Comparison of ENCODE assay signal across 21 cellular contexts in the genomic region with DNA sequence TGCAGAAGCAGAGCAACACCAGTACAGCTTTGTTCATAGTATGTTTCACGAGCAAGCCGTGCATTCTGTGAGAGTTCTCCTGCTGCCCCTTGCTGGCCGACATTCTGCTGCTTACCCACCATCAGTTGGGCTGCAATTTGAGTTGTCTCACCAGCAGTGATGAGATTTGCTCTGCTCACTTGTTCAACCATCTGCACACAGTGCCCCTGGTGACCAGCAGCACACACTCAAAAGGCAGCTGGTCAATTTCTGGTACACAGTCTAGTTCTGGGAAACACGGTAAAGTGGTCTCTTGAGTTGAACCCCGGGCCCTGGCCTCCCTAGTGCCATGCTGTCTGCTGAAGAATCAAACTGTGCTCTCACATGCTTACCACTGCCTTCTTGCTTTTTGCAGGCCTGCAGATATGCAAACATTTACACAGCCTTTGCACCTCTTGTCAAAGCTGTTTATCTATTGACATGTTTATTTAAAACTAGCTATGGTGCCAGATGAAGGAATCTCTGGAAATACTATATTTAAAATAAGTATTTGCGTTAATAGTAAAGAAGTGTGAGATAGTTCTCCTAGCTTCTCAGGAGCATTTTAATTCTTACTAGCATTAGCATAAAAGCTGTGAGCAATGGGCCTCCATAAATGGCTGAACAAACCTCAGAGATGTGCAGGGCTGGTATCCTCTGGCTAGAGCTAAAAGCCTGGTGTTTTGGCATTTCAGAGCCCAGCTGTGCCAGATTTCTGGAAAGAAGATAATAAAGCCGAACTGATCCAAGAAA.
DNase-seq lines count a peak whose midpoint lies in the region; ATAC-seq, FAIRE-seq and TF ChIP-seq lines count a peak whose summit lies in the region.
"Had no signal": no experiment of that assay in that cellular context is flagged by ENCODE, and none has a peak within 500 bp of the region (broad histone marks: within the 10 kb centered on the region; RNA-seq: fewer than 3 reads in every experiment).

No MANE protein-coding gene starts in this region.

- in situ Hi-C loops in K562 (cut with MboI), result no loop called here
- in situ Hi-C loops in HepG2 (cut with HindIII; ENCODE audit: extremely low pct_ligation_motif_present, low pct_unique_long_range_greater_than_20kb), result loop anchor here (25.0 kb wide), 1 partner anchor 462 kb away; no protein-coding TSS in a partner anchor

- H3K36me3 ChIP-seq in GM23338 (ENCODE audit: insufficient read depth) (no peaks in the 10 kb centered on the region), K562 (ENCODE audit: control insufficient read depth, insufficient read depth, low read length) (no peaks in the 10 kb centered on the region), HepG2 (replicated peaks in 1 of 2; ENCODE audit: control insufficient read depth in 1 of 2, insufficient read depth in 2 of 2, low read length in 2 of 2) (no peaks in the 10 kb centered on the region), ascending aorta (no peaks in the 10 kb centered on the region)
- H3K36me3 ChIP-seq: transverse colon had no signal

- TF ChIP-seq RAD21 in K562 (CRISPR knock-in tag; conservative IDR thresholded peaks at IDR 0.05 in 1 of 2, IDR thresholded peaks at IDR 0.05 in 1 of 2) (no peak), HepG2 (CRISPR knock-in tag; IDR thresholded peaks at IDR 0.05) (no peak)

- H3K27me3 ChIP-seq in GM23338 (ENCODE audit: insufficient read depth), result no peaks in the 10 kb centered on the region
- H3K27me3 ChIP-seq in K562 (ENCODE audit: control insufficient read depth in 2 of 2, insufficient read depth in 2 of 2, low read length in 2 of 2), result peaks cover 0 to 5% of the 10 kb centered on the region in 2 experiments; a peak in 3 of 5 replicates
- no peaks in the 10 kb centered on the region for H3K27me3 ChIP-seq in HepG2 (ENCODE audit: control insufficient read depth in 1 of 2, insufficient read depth in 2 of 2, low read length in 2 of 2)
- no peaks in the 10 kb centered on the region for H3K27me3 ChIP-seq in ascending aorta
- H3K27me3 ChIP-seq: hepatocyte, transverse colon had no signal

- TF ChIP-seq CTCF in GM23338 (conservative IDR thresholded peaks at IDR 0.05; ENCODE audit: low read depth in 2 of 2), result peak in 1 of 2 experiments; percentile 51; a peak in 2 of 4 replicates
- TF ChIP-seq CTCF in K562 (IDR thresholded peaks at IDR 0.05 in 2 of 3, conservative IDR thresholded peaks at IDR 0.05 in 1 of 3; ENCODE audit: insufficient read depth in 2 of 3, low read depth in 1 of 3, low read length in 3 of 3), result no peak
- TF ChIP-seq CTCF in HepG2 (CRISPR knock-in tag; IDR thresholded peaks at IDR 0.05), result peak; percentile 56
- no peak for TF ChIP-seq CTCF in ascending aorta (IDR thresholded peaks at IDR 0.05)

- H4K20me1 ChIP-seq in GM23338 (replicated peaks; ENCODE audit: insufficient read depth) (no peaks in the 10 kb centered on the region), K562 (replicated peaks; ENCODE audit: control insufficient read depth, insufficient read depth, low read length) (no peaks in the 10 kb centered on the region), HepG2 (ENCODE audit: insufficient read depth, low read length) (no peaks in the 10 kb centered on the region)

- FAIRE-seq in K562 (lab: Jason Lieb, UNC), result no peak
- peak; percentile 57 for FAIRE-seq in HepG2 (lab: Jason Lieb, UNC)
- FAIRE-seq: D721Med, keratinocyte had no signal

- DNase-seq in GM23338 (ENCODE audit: low spot score) (no peak), NCI-H146 (lab: John Stamatoyannopoulos, UW) (peak; percentile 92), K562 (ENCODE audit: extremely low read depth in 1 of 4, low spot score in 3 of 4) (no peak), HepG2 (ENCODE audit: low spot score) (no peak), ascending aorta (ENCODE audit: low spot score in 2 of 2) (no peak), NCI-H1092 treated with DMSO at 0.1 percent for 48 hours (lab: John Stamatoyannopoulos, UW) (no peak), T-helper 9 cell (no peak)
- no peak for DNase-seq in stimulated activated effector memory CD8-positive, alpha-beta T cell treated with anti-CD3 and anti-CD28 coated beads, Interleukin-12 subunit alpha, Interleukin-12 subunit beta, amount 100 ng/mL, for 72 hours (ENCODE audit: low spot score in 2 of 2)
- DNase-seq: activated CD4-positive, alpha-beta T cell treated with anti-CD3 and anti-CD28 coated beads, Interleukin-2, amount 50 U/mL, for 4 hours; activated naive CD8-positive, alpha-beta T cell treated with anti-CD3 and anti-CD28 coated beads for 36 hours; activated T-cell treated with anti-CD3 and anti-CD28 coated beads, Interleukin-2, amount 50 U/mL, for 48 hours; effector memory CD4-positive, alpha-beta T cell; H7; mucosa of descending colon; NCI-H2029 treated with DMSO at 0.1 percent for 48 hours; stimulated activated naive B cell treated with anti-CD40 and anti-IgM and Interleukin-4, amounts not matched to agents 10 μg/mL and 1 μg/mL and 100 μg/mL, for 72 hours; transverse colon had no signal

- H3K4me2 ChIP-seq in GM23338 (no peak overlapping the region), K562 (ENCODE audit: insufficient read depth, low read length) (no peak overlapping the region; the same call in 1 of the 2 replicates), HepG2 (ENCODE audit: low read depth, low read length) (peak overlapping the region; percentile 35)
- H3K4me2 ChIP-seq: hepatocyte had no signal

- CTCF ChIA-PET in K562 (lab: Yijun Ruan, JAX; ENCODE audit: low intra/inter-chr PET ratio), result no interaction called here
- CTCF ChIA-PET in HepG2 (lab: Yijun Ruan, JAX; ENCODE audit: low intra/inter-chr PET ratio, low total read pairs), result no interaction called here

- H3K79me2 ChIP-seq in GM23338 (replicated peaks; ENCODE audit: insufficient read depth) (no peaks in the 10 kb centered on the region), K562 (ENCODE audit: control insufficient read depth, insufficient read depth, low read length) (no peaks in the 10 kb centered on the region), HepG2 (ENCODE audit: insufficient read depth, low read length) (no peaks in the 10 kb centered on the region)
- H3K79me2 ChIP-seq: hepatocyte had no signal

- H3K9me3 ChIP-seq in K562 (replicated peaks; ENCODE audit: control insufficient read depth, insufficient read depth, low read depth, low read length), result no peaks in the 10 kb centered on the region
- H3K9me3 ChIP-seq in HepG2 (ENCODE audit: low read length), result no peaks in the 10 kb centered on the region
- H3K9me3 ChIP-seq in ascending aorta, result no peaks in the 10 kb centered on the region
- H3K9me3 ChIP-seq: mucosa of descending colon, transverse colon had no signal

- POLR2A ChIA-PET in K562 (lab: Yijun Ruan, JAX), result interaction anchor here (0.7 kb wide), 1 partner anchor 483 kb away, joined by 4 read pairs; no protein-coding TSS in a partner anchor
- POLR2A ChIA-PET in HepG2 (lab: Yijun Ruan, JAX), result no interaction called here

- TF ChIP-seq EP300 in K562 (IDR thresholded peaks at IDR 0.05; ENCODE audit: low read length) (no peak), HepG2 (IDR thresholded peaks at IDR 0.05; ENCODE audit: low read depth in 2 of 2, low read length in 2 of 2) (no peak), HepG2 (CRISPR knock-in tag; IDR thresholded peaks at IDR 0.05; ENCODE audit: borderline replicate concordance) (no peak)

- WGBS in K562 (ENCODE audit: insufficient coverage, low coverage, missing lambda C conversion rate), result 4% methylated on average over 7 of the region's 7 CpGs
- 5% methylated on average over 7 of the region's 7 CpGs for WGBS in HepG2 (ENCODE audit: low lambda C conversion rate)

- H2AFZ ChIP-seq in GM23338 (no peak overlapping the region), K562 (ENCODE audit: low read depth, low read length) (no peak overlapping the region), HepG2 (ENCODE audit: low read length) (no peak overlapping the region)
- H2AFZ ChIP-seq: hepatocyte had no signal

- H3K4me1 ChIP-seq in GM23338 (ENCODE audit: insufficient read depth), result 0 out of 2 replicates have a peak, but pooled peaks cover 6% of the 10 kb centered on the region
- H3K4me1 ChIP-seq in K562 (replicated peaks in 1 of 2; ENCODE audit: control insufficient read depth in 2 of 2, insufficient read depth in 2 of 2, low read length in 2 of 2), result no peaks in the 10 kb centered on the region; a peak in 1 of 5 replicates
- peaks cover 6% of the 10 kb centered on the region for H3K4me1 ChIP-seq in HepG2 (ENCODE audit: insufficient read depth, low read length)
- H3K4me1 ChIP-seq in ascending aorta, result no peaks in the 10 kb centered on the region
- H3K4me1 ChIP-seq: transverse colon had no signal

- H3K4me3 ChIP-seq in GM23338 (no peak overlapping the region), K562 (no peak overlapping the region), HepG2 (replicated peaks in 1 of 3; ENCODE audit: insufficient read depth in 1 of 3, low read depth in 2 of 3, low read length in 3 of 3) (no peak overlapping the region), ascending aorta (no peak overlapping the region)
- H3K4me3 ChIP-seq: hepatocyte, mucosa of descending colon, transverse colon had no signal

- no peak overlapping the region for H3K4me3 Mint-ChIP-seq in GM23338
- H3K4me3 Mint-ChIP-seq in stimulated activated effector memory CD8-positive, alpha-beta T cell treated with anti-CD3 and anti-CD28 coated beads, Interleukin-12 subunit alpha, Interleukin-12 subunit beta, amount 100 ng/mL, for 72 hours, result no peak overlapping the region
- H3K4me3 Mint-ChIP-seq: activated naive CD8-positive, alpha-beta T cell treated with anti-CD3 and anti-CD28 coated beads for 36 hours; B cell; stimulated activated naive B cell treated with anti-CD40 and anti-IgM and Interleukin-4, amounts not matched to agents 10 μg/mL and 1 μg/mL and 100 μg/mL, for 72 hours had no signal

- H3K27ac ChIP-seq in GM23338 (ENCODE audit: low read depth) (no peak overlapping the region), K562 (ENCODE audit: extremely low read depth, low read depth, low read length) (no peak overlapping the region), HepG2 (ENCODE audit: extremely low read length, insufficient read depth, low read length) (no peak overlapping the region), ascending aorta (no peak overlapping the region)
- H3K27ac ChIP-seq: hepatocyte, transverse colon had no signal

- peaks cover 6% of the 10 kb centered on the region for H3K4me1 Mint-ChIP-seq in GM23338
- no peaks in the 10 kb centered on the region for H3K4me1 Mint-ChIP-seq in stimulated activated effector memory CD8-positive, alpha-beta T cell treated with anti-CD3 and anti-CD28 coated beads, Interleukin-12 subunit alpha, Interleukin-12 subunit beta, amount 100 ng/mL, for 72 hours
- H3K4me1 Mint-ChIP-seq: B cell; stimulated activated naive B cell treated with anti-CD40 and anti-IgM and Interleukin-4, amounts not matched to agents 10 μg/mL and 1 μg/mL and 100 μg/mL, for 72 hours had no signal

- no peaks in the 10 kb centered on the region for H3K9me1 ChIP-seq in K562 (ENCODE audit: control insufficient read depth, insufficient read depth, low read length)

- H3K27ac Mint-ChIP-seq in GM23338, result no peak overlapping the region; the same call in 1 of the 2 replicates
- no peak overlapping the region for H3K27ac Mint-ChIP-seq in stimulated activated effector memory CD8-positive, alpha-beta T cell treated with anti-CD3 and anti-CD28 coated beads, Interleukin-12 subunit alpha, Interleukin-12 subunit beta, amount 100 ng/mL, for 72 hours
- H3K27ac Mint-ChIP-seq: activated naive CD8-positive, alpha-beta T cell treated with anti-CD3 and anti-CD28 coated beads for 36 hours; B cell; stimulated activated naive B cell treated with anti-CD40 and anti-IgM and Interleukin-4, amounts not matched to agents 10 μg/mL and 1 μg/mL and 100 μg/mL, for 72 hours had no signal

- peak; percentile 31; the same call in 1 of the 3 replicates for ATAC-seq in GM23338
- peak; percentile 54 for ATAC-seq in K562
- peak; percentile 95 for ATAC-seq in HepG2
- ATAC-seq in stimulated activated effector memory CD8-positive, alpha-beta T cell treated with anti-CD3 and anti-CD28 coated beads, Interleukin-12 subunit alpha, Interleukin-12 subunit beta, amount 100 ng/mL, for 72 hours, result no peak
- ATAC-seq: mucosa of descending colon; stimulated activated naive B cell treated with anti-CD40 and anti-IgM and Interleukin-4, amounts not matched to agents 10 μg/mL and 1 μg/mL and 100 μg/mL, for 72 hours had no signal

- no peaks in the 10 kb centered on the region for H3K36me3 Mint-ChIP-seq in GM23338 (ENCODE audit: low read depth)
- no peaks in the 10 kb centered on the region for H3K36me3 Mint-ChIP-seq in stimulated activated effector memory CD8-positive, alpha-beta T cell treated with anti-CD3 and anti-CD28 coated beads, Interleukin-12 subunit alpha, Interleukin-12 subunit beta, amount 100 ng/mL, for 72 hours
- H3K36me3 Mint-ChIP-seq: activated naive CD8-positive, alpha-beta T cell treated with anti-CD3 and anti-CD28 coated beads for 36 hours; stimulated activated naive B cell treated with anti-CD40 and anti-IgM and Interleukin-4, amounts not matched to agents 10 μg/mL and 1 μg/mL and 100 μg/mL, for 72 hours had no signal

- no peaks in the 10 kb centered on the region for H3K9me2 ChIP-seq in GM23338 (ENCODE audit: insufficient read depth)

- H3K9ac ChIP-seq in K562 (ENCODE audit: insufficient read depth in 1 of 2, low read depth in 2 of 2, low read length in 2 of 2) (no peak overlapping the region; a peak in 1 of 4 replicates), HepG2 (ENCODE audit: insufficient read depth, low read depth, low read length) (no peak overlapping the region)

- H3K27me3 Mint-ChIP-seq in GM23338 (ENCODE audit: insufficient read depth, low read depth, poor library complexity), result no peaks in the 10 kb centered on the region
- H3K27me3 Mint-ChIP-seq: activated naive CD8-positive, alpha-beta T cell treated with anti-CD3 and anti-CD28 coated beads for 36 hours had no signal

- H3F3A ChIP-seq in GM23338 (replicated peaks; ENCODE audit: low read depth), result no peaks in the 10 kb centered on the region

- intact Hi-C loops in K562 (cut with micrococcal nuclease), result no loop called here
- intact Hi-C loops in HepG2 (cut with micrococcal nuclease; ENCODE audit: unreplicated experiment), result no loop called here
- intact Hi-C loops in ascending aorta (cut with DNase I), result no loop called here

- BruUV-seq in K562 (replicated peaks; lab: Mats Ljungman, UMichigan) (no TSS peak), HepG2 (replicated peaks; lab: Mats Ljungman, UMichigan) (no TSS peak)

- H3K9me3 Mint-ChIP-seq in GM23338, result no peaks in the 10 kb centered on the region
- H3K9me3 Mint-ChIP-seq in stimulated activated effector memory CD8-positive, alpha-beta T cell treated with anti-CD3 and anti-CD28 coated beads, Interleukin-12 subunit alpha, Interleukin-12 subunit beta, amount 100 ng/mL, for 72 hours, result no peaks in the 10 kb centered on the region
- H3K9me3 Mint-ChIP-seq: activated naive CD8-positive, alpha-beta T cell treated with anti-CD3 and anti-CD28 coated beads for 36 hours; stimulated activated naive B cell treated with anti-CD40 and anti-IgM and Interleukin-4, amounts not matched to agents 10 μg/mL and 1 μg/mL and 100 μg/mL, for 72 hours had no signal

- TF ChIP-seq POLR2A in K562 (conservative IDR thresholded peaks at IDR 0.05) (no peak), HepG2 (IDR thresholded peaks at IDR 0.05; ENCODE audit: insufficient read depth in 1 of 2, low read depth in 2 of 2, low read length in 2 of 2) (no peak)
